Comparison of ENCODE assay signal across 8 cellular contexts in genomic region chr4:145734576-145735329, GRCh38. TPM values are rescaled to one million over a fixed set of nuclear protein-coding genes. Genes with fewer than 3 reads are reported as not detected.
DNase-seq lines count a peak whose midpoint lies in the region; ATAC-seq, FAIRE-seq and TF ChIP-seq lines count a peak whose summit lies in the region.
"Had no signal": no experiment of that assay in that cellular context is flagged by ENCODE, and none has a peak within 500 bp of the region (broad histone marks: within the 10 kb centered on the region; RNA-seq: fewer than 3 reads in every experiment).

No MANE protein-coding gene starts in this region.

- no peak overlapping the region for H3K27ac ChIP-seq in A673 (ENCODE audit: low read depth, low read length, poor library complexity, severe bottlenecking)

- no peak for FAIRE-seq in D721Med (lab: Jason Lieb, UNC)
- FAIRE-seq: TTC549 had no signal

- CTCF ChIA-PET in A673 (lab: Charles Lee), result no interaction called here

- H3K9me3 ChIP-seq in A673 (ENCODE audit: low read depth, low read length, poor library complexity, severe bottlenecking), result no peaks in the 10 kb centered on the region

- no peak overlapping the region for H3K4me3 Mint-ChIP-seq in endothelial cell (ENCODE audit: unreplicated experiment)

- no TSS peak for BruUV-seq in A673 (replicated peaks; lab: Mats Ljungman, UMichigan)

- POLR2A ChIA-PET in A673 (lab: Charles Lee; ENCODE audit: low non-redundant PET), result no interaction called here

- no peaks in the 10 kb centered on the region for H3K36me3 ChIP-seq in A673 (ENCODE audit: insufficient read depth, low read length, poor library complexity, severe bottlenecking)

- H3K9me3 Mint-ChIP-seq in endothelial cell (ENCODE audit: unreplicated experiment), result no peaks in the 10 kb centered on the region

- H3K4me1 Mint-ChIP-seq in endothelial cell (ENCODE audit: unreplicated experiment), result peaks cover 26% of the 10 kb centered on the region

- TF ChIP-seq CTCF in endothelial cell (IDR thresholded peaks at IDR 0.05; ENCODE audit: unreplicated experiment), result no peak
- TF ChIP-seq CTCF in omental fat pad (IDR thresholded peaks at IDR 0.05), result no peak
- TF ChIP-seq CTCF in A673 (conservative IDR thresholded peaks at IDR 0.05; ENCODE audit: low read depth, low read length), result no peak
- TF ChIP-seq CTCF in D721Med (IDR thresholded peaks at IDR 0.05; ENCODE audit: insufficient read depth, missing control alignments), result no peak

- H3K36me3 Mint-ChIP-seq in endothelial cell (ENCODE audit: low read depth, unreplicated experiment), result no peaks in the 10 kb centered on the region

- no peak overlapping the region for H3K4me3 ChIP-seq in A673 (ENCODE audit: low read depth, low read length, poor library complexity, severe bottlenecking)

- ATAC-seq in GM18867 (IDR thresholded peaks at IDR 0.05; ENCODE audit: unreplicated experiment), result peak; percentile 34
- ATAC-seq in omental fat pad (ENCODE audit: low FRiP score), result peak; percentile 82
- no peak for ATAC-seq in HG02884 (IDR thresholded peaks at IDR 0.05; ENCODE audit: unreplicated experiment)

- peak overlapping the region; percentile 36 for H3K27ac Mint-ChIP-seq in endothelial cell (ENCODE audit: unreplicated experiment)

- H3K27me3 ChIP-seq in A673 (replicated peaks; ENCODE audit: insufficient read depth, low read depth, low read length, poor library complexity), result no peaks in the 10 kb centered on the region

- peaks cover 8% of the 10 kb centered on the region for H3K4me1 ChIP-seq in A673 (ENCODE audit: insufficient read depth, low read length, poor library complexity, severe bottlenecking)

- intact Hi-C loops in A673 (cut with micrococcal nuclease; ENCODE audit: unreplicated experiment), result loop anchor here (5.0 kb wide), 1 partner anchor 203 kb away; the partner anchor contains the start of gene ZNF827

- peaks cover 9% of the 10 kb centered on the region for H3K27me3 Mint-ChIP-seq in endothelial cell (ENCODE audit: unreplicated experiment)

- DNase-seq in LHCN-M2 (ENCODE audit: low read depth) (peak; percentile 97), endothelial cell (ENCODE audit: low spot score) (no peak), omental fat pad (ENCODE audit: low spot score) (peak; percentile 32), A673 (ENCODE audit: low spot score) (no peak), D721Med (ENCODE audit: insufficient read length, low spot score) (no peak)

RNA-seq across cellular contexts. Expression of gene C4orf51, which starts 54.8 kb away (rescaled TPM):
- total RNA-seq in LHCN-M2 (2014; rRNA removed) (not detected in 2 replicates), endothelial cell (ENCODE audit: unreplicated experiment) (not detected), omental fat pad (not detected), A673 (2021) (not detected in 2 replicates)
- polyA plus RNA-seq in LHCN-M2 (2012), result not detected

Comparison
In these comparisons a context has a peak if more than half of its experiments do, and no peak if none do; other contexts are left out.
1. DNase-seq: peak in LHCN-M2 (single experiment) and omental fat pad (single experiment); none in endothelial cell (single experiment), A673 (single experiment) and D721Med (single experiment).